ENCODE assay signal across 9 cellular contexts in genomic region chr10:10792681-10793080, GRCh38.
DNase-seq lines count a peak whose midpoint lies in the region; ATAC-seq and TF ChIP-seq lines count a peak whose summit lies in the region.
"Had no signal": no experiment of that assay in that cellular context is flagged by ENCODE, and none has a peak within 500 bp of the region (broad histone marks: within the 10 kb centered on the region; RNA-seq: fewer than 3 reads in every experiment).

No MANE protein-coding gene starts in this region.

- DNase-seq in HT1080 (ENCODE audit: low read depth) (peak; percentile 81), amniotic epithelial cell (ENCODE audit: low read depth) (peak; percentile 88), right cardiac atrium (no peak), smooth muscle cell (lab: John Stamatoyannopoulos, UW; ENCODE audit: unreplicated experiment) (no peak), NCI-H1694 (lab: John Stamatoyannopoulos, UW) (no peak), NCI-H1930 (lab: John Stamatoyannopoulos, UW) (no peak)
- DNase-seq: activated T-cell treated with anti-CD3 and anti-CD28 coated beads, Interleukin-2, amount 50 U/mL, for 24 hours had no signal

- ATAC-seq in right cardiac atrium (peak; percentile 53 to 66), GM18511 (IDR thresholded peaks at IDR 0.05; ENCODE audit: unreplicated experiment) (no peak)

- WGBS in right cardiac atrium = 20% methylated on average over 3 of the region's 3 CpGs
- WGBS in smooth muscle cell (ENCODE audit: low lambda C conversion rate) = 7% methylated on average over 3 of the region's 3 CpGs

- peak overlapping the region; percentile 57 for H3K4me2 ChIP-seq in smooth muscle cell

- H3K79me2 ChIP-seq in smooth muscle cell (ENCODE audit: low read depth) = no peaks in the 10 kb centered on the region

- H3K4me1 ChIP-seq in right cardiac atrium (ENCODE audit: control insufficient read depth, insufficient read depth, low read length) (peaks cover 2% of the 10 kb centered on the region), smooth muscle cell (ENCODE audit: low read depth) (peaks cover 35% of the 10 kb centered on the region)

- H3K27ac ChIP-seq in right cardiac atrium (ENCODE audit: low read length) (no peak overlapping the region), smooth muscle cell (ENCODE audit: low read depth) (peak overlapping the region; percentile 11)
- H3K27ac ChIP-seq: suprapubic skin had no signal

- H3K36me3 ChIP-seq in smooth muscle cell (ENCODE audit: low read depth) = no peaks in the 10 kb centered on the region
- H3K36me3 ChIP-seq: suprapubic skin had no signal

- H3K4me3 ChIP-seq in right cardiac atrium (ENCODE audit: low read length) (no peak overlapping the region), smooth muscle cell (no peak overlapping the region)
- H3K4me3 ChIP-seq: suprapubic skin had no signal

- H3K27me3 ChIP-seq in right cardiac atrium (ENCODE audit: control insufficient read depth, insufficient read depth) (no peaks in the 10 kb centered on the region), smooth muscle cell (ENCODE audit: low read depth) (no peaks in the 10 kb centered on the region)
- H3K27me3 ChIP-seq: suprapubic skin had no signal

- no peaks in the 10 kb centered on the region for H3K9me3 ChIP-seq in right cardiac atrium (ENCODE audit: control insufficient read depth, low read length)
- H3K9me3 ChIP-seq in smooth muscle cell (replicated peaks; ENCODE audit: low read depth) = no peaks in the 10 kb centered on the region
- H3K9me3 ChIP-seq: suprapubic skin had no signal

- H3K9ac ChIP-seq in smooth muscle cell (ENCODE audit: low read depth) = no peak overlapping the region

- peaks cover 3% of the 10 kb centered on the region for H3F3A ChIP-seq in smooth muscle cell (ENCODE audit: low read depth)

- TF ChIP-seq CTCF in smooth muscle cell (IDR thresholded peaks at IDR 0.05; ENCODE audit: borderline replicate concordance, insufficient read depth, poor library complexity, severe bottlenecking) = no peak

- H2AFZ ChIP-seq in smooth muscle cell (ENCODE audit: low read depth) = no peak overlapping the region

- no peaks in the 10 kb centered on the region for H4K20me1 ChIP-seq in smooth muscle cell (ENCODE audit: low read depth)

- intact Hi-C loops in right cardiac atrium (cut with DNase I) = loop anchor here in 3 of 4 donors (10.0 kb wide), 3 partner anchors 82 to 462 kb away; partner anchors contain the start of gene CELF2 (in 1 of the 3)

Comparison
In these comparisons a context has a peak if more than half of its experiments do, and no peak if none do; other contexts are left out.
1. DNase-seq: peak in HT1080 (single experiment) and amniotic epithelial cell (single experiment); none in right cardiac atrium (0 of 3), smooth muscle cell (single experiment), NCI-H1694 (single experiment) and NCI-H1930 (0 of 2).